27 cellular contexts compared by ENCODE assay signal in genomic region chr10:31466313-31466712, GRCh38.
A peak's percentile ranks its signal among the peaks of the same experiment; 100 is the strongest.
DNase-seq lines count a peak whose midpoint lies in the region; ATAC-seq, FAIRE-seq and TF ChIP-seq lines count a peak whose summit lies in the region.
"Had no signal": no experiment of that assay in that cellular context is flagged by ENCODE, and none has a peak within 500 bp of the region (broad histone marks: within the 10 kb centered on the region; RNA-seq: fewer than 3 reads in every experiment).

No MANE protein-coding gene starts in this region.

- TF ChIP-seq CTCF in neutrophil (IDR thresholded peaks at IDR 0.05) (no peak), uterus (IDR thresholded peaks at IDR 0.05) (no peak)

- no peak for TF ChIP-seq POLR2A in uterus (IDR thresholded peaks at IDR 0.05)

- DNase-seq in EH (ENCODE audit: low read depth) (peak; percentile 4), MV-4-11 (lab: John Stamatoyannopoulos, UW) (peak; percentile 25), NCI-H2227 (lab: John Stamatoyannopoulos, UW; ENCODE audit: unreplicated experiment) (no peak), uterus (no peak)
- DNase-seq: C1 segment of cervical spinal cord; Caco-2; CD8-positive, alpha-beta T cell; GF-D8; Karpas-422; NCI-H1105 treated with DMSO at 0.1 percent for 48 hours; NCI-H146; NCI-H1930; NCI-H446 treated with DMSO at 0.1 percent for 48 hours; NCI-H526; NCI-H82; NK-92 treated with Interleukin-12 subunit alpha and Interleukin-12 subunit beta, amount 100 ng/mL, for 24 hours; OCI-M1; SIG-M5 had no signal

- H3K9me3 ChIP-seq in neutrophil (peaks cover 6% of the 10 kb centered on the region), uterus (peaks cover 0 to 31% of the 10 kb centered on the region in 2 donors)

- intact Hi-C loops in uterus (cut with DNase I; ENCODE audit: low total_unique reads) = no loop called here

- H3K36me3 ChIP-seq in neutrophil (peaks cover 17% of the 10 kb centered on the region), uterus (no peaks in the 10 kb centered on the region)

- H3K27me3 ChIP-seq in neutrophil (no peaks in the 10 kb centered on the region), uterus (no peaks in the 10 kb centered on the region)

- H3K4me3 ChIP-seq in neutrophil (ENCODE audit: low read depth in 1 of 2, low read length in 1 of 2) (no peak overlapping the region), uterus (no peak overlapping the region)
- H3K4me3 ChIP-seq: SK-N-MC had no signal

- ATAC-seq in HG02678 (IDR thresholded peaks at IDR 0.05; ENCODE audit: unreplicated experiment) = no peak
- ATAC-seq: CD8-positive, alpha-beta T cell; HCT116 had no signal

- H3K27ac ChIP-seq in neutrophil (peak overlapping the region; percentile 52), uterus (no peak overlapping the region)
- H3K27ac ChIP-seq: HL-60, SK-N-MC had no signal

- H3K4me1 ChIP-seq in neutrophil (ENCODE audit: control insufficient read depth in 1 of 2, insufficient read depth in 1 of 2, low read depth in 1 of 2, low read length in 1 of 2) = no peaks in the 10 kb centered on the region
- H3K4me1 ChIP-seq in uterus = no peaks in the 10 kb centered on the region
- H3K4me1 ChIP-seq: Caco-2 had no signal

- FAIRE-seq in endometrium (lab: Jason Lieb, UNC) = peak; percentile 94
- FAIRE-seq: GM12891, GM19239, RCC 7860 had no signal

Comparison
In these comparisons a context has a peak if more than half of its experiments do, and no peak if none do; other contexts are left out.
1. DNase-seq: peak in EH (single experiment) and MV-4-11 (single experiment); none in NCI-H2227 (single experiment) and uterus (0 of 2).